Comparison of ENCODE assay signal across 1 cellular context in the genomic region with DNA sequence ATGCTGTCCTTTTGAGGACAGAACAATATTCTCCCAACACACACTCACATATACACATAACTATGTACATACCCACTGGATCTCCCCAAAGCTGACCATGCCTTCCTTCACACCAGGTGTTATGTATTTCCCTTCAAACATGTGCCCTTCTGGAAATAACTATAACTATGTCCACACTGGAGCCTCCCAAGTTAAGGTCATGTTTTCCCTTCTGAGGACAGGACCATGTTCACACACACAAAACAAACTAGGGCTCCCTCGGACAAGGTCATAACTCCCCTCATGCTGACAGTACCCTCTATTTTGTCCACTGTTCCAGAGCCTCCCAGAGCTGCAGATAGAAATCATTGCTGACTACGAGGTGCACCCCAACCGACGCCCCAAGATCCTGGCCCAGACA.
TF ChIP-seq lines count a peak whose summit lies in the region.

No MANE protein-coding gene starts in this region.

TF ChIP-seq in HepG2, 621 proteins besides CTCF, POLR2A, EP300 and RAD21 (continued from another document and continues in another):
- TF ChIP-seq, protein P1, sequence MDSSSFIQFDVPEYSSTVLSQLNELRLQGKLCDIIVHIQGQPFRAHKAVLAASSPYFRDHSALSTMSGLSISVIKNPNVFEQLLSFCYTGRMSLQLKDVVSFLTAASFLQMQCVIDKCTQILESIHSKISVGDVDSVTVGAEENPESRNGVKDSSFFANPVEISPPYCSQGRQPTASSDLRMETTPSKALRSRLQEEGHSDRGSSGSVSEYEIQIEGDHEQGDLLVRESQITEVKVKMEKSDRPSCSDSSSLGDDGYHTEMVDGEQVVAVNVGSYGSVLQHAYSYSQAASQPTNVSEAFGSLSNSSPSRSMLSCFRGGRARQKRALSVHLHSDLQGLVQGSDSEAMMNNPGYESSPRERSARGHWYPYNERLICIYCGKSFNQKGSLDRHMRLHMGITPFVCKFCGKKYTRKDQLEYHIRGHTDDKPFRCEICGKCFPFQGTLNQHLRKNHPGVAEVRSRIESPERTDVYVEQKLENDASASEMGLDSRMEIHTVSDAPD (CRISPR knock-in tag; IDR thresholded peaks at IDR 0.05) = no peak
- TF ChIP-seq ZNF3 (CRISPR knock-in tag; IDR thresholded peaks at IDR 0.05) (no peak), DNMT3B (CRISPR knock-in tag; conservative IDR thresholded peaks at IDR 0.05) (no peak), MXI1 (IDR thresholded peaks at IDR 0.05; ENCODE audit: borderline replicate concordance, low read depth, low read length) (peak; percentile 49; the same call in 1 of the 3 replicates), MED1 (CRISPR knock-in tag; IDR thresholded peaks at IDR 0.05) (peak; percentile 45; the same call in 1 of the 2 replicates), NBN (conservative IDR thresholded peaks at IDR 0.05) (no peak), ATF5 (CRISPR knock-in tag; IDR thresholded peaks at IDR 0.05; ENCODE audit: low read depth) (no peak), ZNF713 (CRISPR knock-in tag; IDR thresholded peaks at IDR 0.05) (no peak), SSRP1 (CRISPR knock-in tag; IDR thresholded peaks at IDR 0.05) (no peak), ZNF607 (CRISPR knock-in tag; IDR thresholded peaks at IDR 0.05; ENCODE audit: borderline replicate concordance) (0 out of 2 replicates have a peak, but pooled peaks have one; percentile 35), HOXA7 (CRISPR knock-in tag; IDR thresholded peaks at IDR 0.05) (no peak), ZNF20 (CRISPR knock-in tag; IDR thresholded peaks at IDR 0.05) (no peak), ZC3H13 (CRISPR knock-in tag; IDR thresholded peaks at IDR 0.05) (no peak), KLF6 (CRISPR knock-in tag; IDR thresholded peaks at IDR 0.05) (no peak), HNF4A (CRISPR knock-in tag; IDR thresholded peaks at IDR 0.05) (peak; percentile 23; the same call in 1 of the 2 replicates), ZNF251 (CRISPR knock-in tag; IDR thresholded peaks at IDR 0.05) (no peak), FLYWCH1 (CRISPR knock-in tag; IDR thresholded peaks at IDR 0.05) (no peak), MAFK (conservative IDR thresholded peaks at IDR 0.05 in 1 of 2, IDR thresholded peaks at IDR 0.05 in 1 of 2; ENCODE audit: low read length in 2 of 2) (no peak), PLRG1 (conservative IDR thresholded peaks at IDR 0.05) (no peak), SOX13 (IDR thresholded peaks at IDR 0.05) (no peak), SOX13 (CRISPR knock-in tag; conservative IDR thresholded peaks at IDR 0.05 in 1 of 2, IDR thresholded peaks at IDR 0.05 in 1 of 2) (peak in 1 of 2 experiments; percentile 23; a peak in 1 of 4 replicates), RFXANK (CRISPR knock-in tag; IDR thresholded peaks at IDR 0.05) (no peak), SMC3 (IDR thresholded peaks at IDR 0.05; ENCODE audit: low read length) (no peak), JUND (CRISPR knock-in tag; IDR thresholded peaks at IDR 0.05) (no peak), E2F1 (CRISPR knock-in tag; IDR thresholded peaks at IDR 0.05) (no peak), PRMT3 (CRISPR knock-in tag; IDR thresholded peaks at IDR 0.05; ENCODE audit: borderline replicate concordance, low read depth) (no peak), HMGXB3 (CRISPR knock-in tag; IDR thresholded peaks at IDR 0.05; ENCODE audit: borderline replicate concordance) (no peak), TBX3 (IDR thresholded peaks at IDR 0.05; ENCODE audit: borderline replicate concordance) (peak; percentile 34; the same call in 1 of the 2 replicates), NRL (CRISPR knock-in tag; IDR thresholded peaks at IDR 0.05; ENCODE audit: borderline replicate concordance) (no peak), GATAD2A (CRISPR knock-in tag; IDR thresholded peaks at IDR 0.05) (no peak), RELA (CRISPR knock-in tag; IDR thresholded peaks at IDR 0.05) (no peak), SRY (CRISPR knock-in tag; IDR thresholded peaks at IDR 0.05) (no peak), MTERF4 (CRISPR knock-in tag; IDR thresholded peaks at IDR 0.05) (0 out of 2 replicates have a peak, but pooled peaks have one; percentile 52), KDM6A (CRISPR knock-in tag; IDR thresholded peaks at IDR 0.05; ENCODE audit: low read depth) (no peak), ZNF44 (CRISPR knock-in tag; IDR thresholded peaks at IDR 0.05) (no peak), ZNF207 (IDR thresholded peaks at IDR 0.05; ENCODE audit: borderline replicate concordance) (no peak), RXRB (CRISPR knock-in tag; IDR thresholded peaks at IDR 0.05; ENCODE audit: borderline replicate concordance) (peak; percentile 51; the same call in 1 of the 2 replicates), ZUFSP (CRISPR knock-in tag; IDR thresholded peaks at IDR 0.05; ENCODE audit: borderline replicate concordance) (no peak)
- TF ChIP-seq, protein P2, sequence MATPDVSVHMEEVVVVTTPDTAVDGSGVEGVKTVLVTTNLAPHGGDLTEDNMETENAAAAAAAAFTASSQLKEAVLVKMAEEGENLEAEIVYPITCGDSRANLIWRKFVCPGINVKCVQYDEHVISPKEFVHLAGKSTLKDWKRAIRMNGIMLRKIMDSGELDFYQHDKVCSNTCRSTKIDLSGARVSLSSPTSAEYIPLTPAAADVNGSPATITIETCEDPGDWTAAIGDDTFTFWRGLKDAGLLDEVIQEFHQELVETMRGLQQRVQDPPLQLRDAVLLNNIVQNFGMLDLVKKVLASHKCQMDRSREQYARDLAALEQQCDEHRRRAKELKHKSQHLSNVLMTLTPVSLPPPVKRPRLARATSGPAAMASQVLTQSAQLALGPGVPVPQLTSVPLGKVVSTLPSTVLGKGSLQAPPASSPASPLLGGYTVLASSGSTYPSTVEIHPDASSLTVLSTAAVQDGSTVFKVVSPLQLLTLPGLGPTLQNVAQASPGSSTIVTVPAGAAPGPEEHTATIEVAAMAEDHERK (CRISPR knock-in tag; IDR thresholded peaks at IDR 0.05; ENCODE audit: low read depth) = no peak
- TF ChIP-seq, protein P3, sequence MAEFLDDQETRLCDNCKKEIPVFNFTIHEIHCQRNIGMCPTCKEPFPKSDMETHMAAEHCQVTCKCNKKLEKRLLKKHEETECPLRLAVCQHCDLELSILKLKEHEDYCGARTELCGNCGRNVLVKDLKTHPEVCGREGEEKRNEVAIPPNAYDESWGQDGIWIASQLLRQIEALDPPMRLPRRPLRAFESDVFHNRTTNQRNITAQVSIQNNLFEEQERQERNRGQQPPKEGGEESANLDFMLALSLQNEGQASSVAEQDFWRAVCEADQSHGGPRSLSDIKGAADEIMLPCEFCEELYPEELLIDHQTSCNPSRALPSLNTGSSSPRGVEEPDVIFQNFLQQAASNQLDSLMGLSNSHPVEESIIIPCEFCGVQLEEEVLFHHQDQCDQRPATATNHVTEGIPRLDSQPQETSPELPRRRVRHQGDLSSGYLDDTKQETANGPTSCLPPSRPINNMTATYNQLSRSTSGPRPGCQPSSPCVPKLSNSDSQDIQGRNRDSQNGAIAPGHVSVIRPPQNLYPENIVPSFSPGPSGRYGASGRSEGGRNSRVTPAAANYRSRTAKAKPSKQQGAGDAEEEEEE (CRISPR knock-in tag; IDR thresholded peaks at IDR 0.05; ENCODE audit: borderline replicate concordance) = no peak
- TF ChIP-seq, protein P4, sequence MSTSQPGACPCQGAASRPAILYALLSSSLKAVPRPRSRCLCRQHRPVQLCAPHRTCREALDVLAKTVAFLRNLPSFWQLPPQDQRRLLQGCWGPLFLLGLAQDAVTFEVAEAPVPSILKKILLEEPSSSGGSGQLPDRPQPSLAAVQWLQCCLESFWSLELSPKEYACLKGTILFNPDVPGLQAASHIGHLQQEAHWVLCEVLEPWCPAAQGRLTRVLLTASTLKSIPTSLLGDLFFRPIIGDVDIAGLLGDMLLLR (CRISPR knock-in tag; IDR thresholded peaks at IDR 0.05) = no peak
- TF ChIP-seq, protein P5, sequence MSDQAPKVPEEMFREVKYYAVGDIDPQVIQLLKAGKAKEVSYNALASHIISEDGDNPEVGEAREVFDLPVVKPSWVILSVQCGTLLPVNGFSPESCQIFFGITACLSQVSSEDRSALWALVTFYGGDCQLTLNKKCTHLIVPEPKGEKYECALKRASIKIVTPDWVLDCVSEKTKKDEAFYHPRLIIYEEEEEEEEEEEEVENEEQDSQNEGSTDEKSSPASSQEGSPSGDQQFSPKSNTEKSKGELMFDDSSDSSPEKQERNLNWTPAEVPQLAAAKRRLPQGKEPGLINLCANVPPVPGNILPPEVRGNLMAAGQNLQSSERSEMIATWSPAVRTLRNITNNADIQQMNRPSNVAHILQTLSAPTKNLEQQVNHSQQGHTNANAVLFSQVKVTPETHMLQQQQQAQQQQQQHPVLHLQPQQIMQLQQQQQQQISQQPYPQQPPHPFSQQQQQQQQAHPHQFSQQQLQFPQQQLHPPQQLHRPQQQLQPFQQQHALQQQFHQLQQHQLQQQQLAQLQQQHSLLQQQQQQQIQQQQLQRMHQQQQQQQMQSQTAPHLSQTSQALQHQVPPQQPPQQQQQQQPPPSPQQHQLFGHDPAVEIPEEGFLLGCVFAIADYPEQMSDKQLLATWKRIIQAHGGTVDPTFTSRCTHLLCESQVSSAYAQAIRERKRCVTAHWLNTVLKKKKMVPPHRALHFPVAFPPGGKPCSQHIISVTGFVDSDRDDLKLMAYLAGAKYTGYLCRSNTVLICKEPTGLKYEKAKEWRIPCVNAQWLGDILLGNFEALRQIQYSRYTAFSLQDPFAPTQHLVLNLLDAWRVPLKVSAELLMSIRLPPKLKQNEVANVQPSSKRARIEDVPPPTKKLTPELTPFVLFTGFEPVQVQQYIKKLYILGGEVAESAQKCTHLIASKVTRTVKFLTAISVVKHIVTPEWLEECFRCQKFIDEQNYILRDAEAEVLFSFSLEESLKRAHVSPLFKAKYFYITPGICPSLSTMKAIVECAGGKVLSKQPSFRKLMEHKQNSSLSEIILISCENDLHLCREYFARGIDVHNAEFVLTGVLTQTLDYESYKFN (CRISPR knock-in tag; conservative IDR thresholded peaks at IDR 0.05) = peak; percentile 35
- TF ChIP-seq, protein P6, sequence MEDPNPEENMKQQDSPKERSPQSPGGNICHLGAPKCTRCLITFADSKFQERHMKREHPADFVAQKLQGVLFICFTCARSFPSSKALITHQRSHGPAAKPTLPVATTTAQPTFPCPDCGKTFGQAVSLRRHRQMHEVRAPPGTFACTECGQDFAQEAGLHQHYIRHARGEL (CRISPR knock-in tag; IDR thresholded peaks at IDR 0.05) = no peak
